17 cellular contexts compared by ENCODE assay signal in the genomic region with DNA sequence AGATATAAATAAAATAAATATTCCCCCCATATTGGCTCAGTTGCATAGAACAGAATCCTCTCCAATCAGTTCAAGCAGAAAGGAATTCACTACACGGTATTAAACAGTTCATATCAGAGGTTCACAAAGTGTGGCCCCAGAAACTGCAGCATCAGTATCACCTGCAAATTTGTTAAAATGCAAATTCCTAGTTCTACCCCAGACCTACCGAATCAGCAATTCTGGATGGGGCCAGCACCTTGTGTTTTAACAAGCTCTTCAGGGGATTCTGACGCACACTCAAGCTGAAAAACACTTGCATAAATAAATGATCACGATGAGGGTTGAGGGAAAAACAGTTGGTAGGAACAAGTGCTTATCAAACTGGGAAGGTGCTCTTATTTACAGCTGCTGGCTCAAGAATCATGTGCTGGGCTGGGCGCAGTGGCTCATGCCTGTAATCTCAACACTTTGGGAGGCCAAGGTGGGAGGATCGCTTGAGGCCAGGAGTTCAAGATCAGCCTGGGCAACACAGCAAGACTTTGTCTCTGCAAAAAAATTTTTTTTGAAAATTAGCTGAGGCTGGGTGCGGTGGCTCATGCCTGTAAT. TPM values are rescaled to one million over a fixed set of nuclear protein-coding genes. Genes with fewer than 3 reads are reported as not detected.
DNase-seq lines count a peak whose midpoint lies in the region; ATAC-seq, FAIRE-seq and TF ChIP-seq lines count a peak whose summit lies in the region.
"Had no signal": no experiment of that assay in that cellular context is flagged by ENCODE, and none has a peak within 500 bp of the region (broad histone marks: within the 10 kb centered on the region; RNA-seq: fewer than 3 reads in every experiment).

No MANE protein-coding gene starts in this region.

- no peaks in the 10 kb centered on the region for H3K9me3 Mint-ChIP-seq in WTC11
- H3K9me3 Mint-ChIP-seq: CD8-positive, alpha-beta memory T cell had no signal

- POLR2A ChIA-PET in WTC11 (lab: Charles Lee) = no interaction called here

- H3K27me3 Mint-ChIP-seq in WTC11 (ENCODE audit: low read depth) = no peaks in the 10 kb centered on the region

- H3K4me2 ChIP-seq in KMS-11 = peak overlapping the region; percentile 48
- H3K4me2 ChIP-seq: BLaER1 had no signal

- peaks cover 22% of the 10 kb centered on the region for H3K4me1 Mint-ChIP-seq in WTC11

- 0 out of 2 replicates have a peak overlapping the region, but pooled peaks have one; percentile 6 for H3K9ac ChIP-seq in KMS-11
- H3K9ac ChIP-seq: BLaER1, GM23248 had no signal

- H3K9me3 ChIP-seq in pancreas = no peaks in the 10 kb centered on the region
- H3K9me3 ChIP-seq: BLaER1, Caco-2 had no signal

- H3K4me1 ChIP-seq in KMS-11 (ENCODE audit: low read depth, poor library complexity, severe bottlenecking) = peaks cover 54% of the 10 kb centered on the region
- H3K4me1 ChIP-seq in pancreas = peaks cover 0 to 12% (median 11%) of the 10 kb centered on the region in 3 donors

- no peak overlapping the region for H2AFZ ChIP-seq in KMS-11 (ENCODE audit: low read depth)
- H2AFZ ChIP-seq: GM23248 had no signal

- H3K4me3 Mint-ChIP-seq in WTC11 = no peak overlapping the region

- FAIRE-seq in pancreas (lab: Jason Lieb, UNC) = no peak

- 0 out of 2 replicates have a peak, but pooled peaks cover 9% of the 10 kb centered on the region for H4K20me1 ChIP-seq in KMS-11 (ENCODE audit: insufficient read depth)

- H3K27me3 ChIP-seq in KMS-11 (ENCODE audit: insufficient read depth, low read depth) = no peaks in the 10 kb centered on the region
- H3K27me3 ChIP-seq in pancreas = no peaks in the 10 kb centered on the region
- H3K27me3 ChIP-seq: BLaER1 had no signal

- no peak for ATAC-seq in WTC11
- ATAC-seq in pancreas = peak in 3 of 4 donors; percentile 23 to 59 (median 53)
- ATAC-seq in GM18502 (IDR thresholded peaks at IDR 0.05; ENCODE audit: poor library complexity, unreplicated experiment) = no peak

- no peaks in the 10 kb centered on the region for H3K36me3 ChIP-seq in KMS-11 (ENCODE audit: insufficient read depth)
- no peaks in the 10 kb centered on the region for H3K36me3 ChIP-seq in pancreas

- no peak overlapping the region for H3K4me3 ChIP-seq in KMS-11 (IDR thresholded peaks at IDR 0.05; ENCODE audit: insufficient read depth, low read depth, low read length)
- H3K4me3 ChIP-seq in pancreas = no peak overlapping the region
- H3K4me3 ChIP-seq: BLaER1, GM23248 had no signal

- WGBS in pancreas, 2 donors = 45 to 48% methylated on average over 7 of the region's 7 CpGs

- intact Hi-C loops in pancreas (cut with DNase I) = no loop called here

- peak overlapping the region; percentile 55 for H3K27ac Mint-ChIP-seq in WTC11

- H3K27ac ChIP-seq in KMS-11 = peak overlapping the region; percentile 44; the same call in 1 of the 2 replicates
- H3K27ac ChIP-seq in pancreas = no peak overlapping the region
- H3K27ac ChIP-seq: 22Rv1, BLaER1, GM23248 had no signal

- TF ChIP-seq CTCF in KMS-11 (conservative IDR thresholded peaks at IDR 0.05; ENCODE audit: low read depth, low read length) (no peak), WTC11 (IDR thresholded peaks at IDR 0.05) (no peak), pancreas (IDR thresholded peaks at IDR 0.05) (no peak)

- DNase-seq in NCI-H526 (lab: John Stamatoyannopoulos, UW) = peak; percentile 24 to 56
- no peak for DNase-seq in NCI-H526 treated with DMSO at 0.1 percent for 48 hours (lab: John Stamatoyannopoulos, UW)
- no peak for DNase-seq in WTC11 (ENCODE audit: low spot score)
- no peak for DNase-seq in pancreas
- DNase-seq in anterior cingulate cortex (lab: John Stamatoyannopoulos, UW) = no peak
- no peak for DNase-seq in kidney glomerular epithelial cell (lab: John Stamatoyannopoulos, UW)
- DNase-seq: AML-193; Caco-2; CD8-positive, alpha-beta memory T cell; DND-41; GF-D8; GM23248; H7 had no signal

- CTCF ChIA-PET in WTC11 (lab: Charles Lee) = interaction anchor here (0.7 kb wide), 2 partner anchors 68 to 93 kb away, joined by 3 to 4 read pairs; no protein-coding TSS in a partner anchor

- H3K36me3 Mint-ChIP-seq in WTC11 = peaks cover 9% of the 10 kb centered on the region

- H3K79me2 ChIP-seq in KMS-11 (ENCODE audit: insufficient read depth, low read depth) = peaks cover 93% of the 10 kb centered on the region

TF ChIP-seq in WTC11, 78 proteins besides CTCF, POLR2A, EP300 and RAD21:
- TF ChIP-seq, protein P1, sequence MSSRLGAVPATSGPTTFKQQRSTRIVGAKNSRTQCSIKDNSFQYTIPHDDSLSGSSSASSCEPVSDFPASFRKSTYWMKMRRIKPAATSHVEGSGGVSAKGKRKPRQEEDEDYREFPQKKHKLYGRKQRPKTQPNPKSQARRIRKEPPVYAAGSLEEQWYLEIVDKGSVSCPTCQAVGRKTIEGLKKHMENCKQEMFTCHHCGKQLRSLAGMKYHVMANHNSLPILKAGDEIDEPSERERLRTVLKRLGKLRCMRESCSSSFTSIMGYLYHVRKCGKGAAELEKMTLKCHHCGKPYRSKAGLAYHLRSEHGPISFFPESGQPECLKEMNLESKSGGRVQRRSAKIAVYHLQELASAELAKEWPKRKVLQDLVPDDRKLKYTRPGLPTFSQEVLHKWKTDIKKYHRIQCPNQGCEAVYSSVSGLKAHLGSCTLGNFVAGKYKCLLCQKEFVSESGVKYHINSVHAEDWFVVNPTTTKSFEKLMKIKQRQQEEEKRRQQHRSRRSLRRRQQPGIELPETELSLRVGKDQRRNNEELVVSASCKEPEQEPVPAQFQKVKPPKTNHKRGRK (CRISPR knock-in tag; IDR thresholded peaks at IDR 0.05; ENCODE audit: borderline replicate concordance) = no peak
- TF ChIP-seq MYBL2 (CRISPR knock-in tag; IDR thresholded peaks at IDR 0.05) = no peak
- TF ChIP-seq, protein P2, sequence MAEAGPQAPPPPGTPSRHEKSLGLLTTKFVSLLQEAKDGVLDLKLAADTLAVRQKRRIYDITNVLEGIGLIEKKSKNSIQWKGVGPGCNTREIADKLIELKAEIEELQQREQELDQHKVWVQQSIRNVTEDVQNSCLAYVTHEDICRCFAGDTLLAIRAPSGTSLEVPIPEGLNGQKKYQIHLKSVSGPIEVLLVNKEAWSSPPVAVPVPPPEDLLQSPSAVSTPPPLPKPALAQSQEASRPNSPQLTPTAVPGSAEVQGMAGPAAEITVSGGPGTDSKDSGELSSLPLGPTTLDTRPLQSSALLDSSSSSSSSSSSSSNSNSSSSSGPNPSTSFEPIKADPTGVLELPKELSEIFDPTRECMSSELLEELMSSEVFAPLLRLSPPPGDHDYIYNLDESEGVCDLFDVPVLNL (CRISPR knock-in tag; IDR thresholded peaks at IDR 0.05; ENCODE audit: borderline replicate concordance, low read depth) = no peak
- TF ChIP-seq, protein P3, sequence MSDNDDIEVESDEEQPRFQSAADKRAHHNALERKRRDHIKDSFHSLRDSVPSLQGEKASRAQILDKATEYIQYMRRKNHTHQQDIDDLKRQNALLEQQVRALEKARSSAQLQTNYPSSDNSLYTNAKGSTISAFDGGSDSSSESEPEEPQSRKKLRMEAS (CRISPR knock-in tag; IDR thresholded peaks at IDR 0.05) = no peak
- TF ChIP-seq, protein P4, sequence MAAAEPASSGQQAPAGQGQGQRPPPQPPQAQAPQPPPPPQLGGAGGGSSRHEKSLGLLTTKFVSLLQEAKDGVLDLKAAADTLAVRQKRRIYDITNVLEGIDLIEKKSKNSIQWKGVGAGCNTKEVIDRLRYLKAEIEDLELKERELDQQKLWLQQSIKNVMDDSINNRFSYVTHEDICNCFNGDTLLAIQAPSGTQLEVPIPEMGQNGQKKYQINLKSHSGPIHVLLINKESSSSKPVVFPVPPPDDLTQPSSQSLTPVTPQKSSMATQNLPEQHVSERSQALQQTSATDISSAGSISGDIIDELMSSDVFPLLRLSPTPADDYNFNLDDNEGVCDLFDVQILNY (CRISPR knock-in tag; IDR thresholded peaks at IDR 0.05) = no peak
- TF ChIP-seq, protein P5, sequence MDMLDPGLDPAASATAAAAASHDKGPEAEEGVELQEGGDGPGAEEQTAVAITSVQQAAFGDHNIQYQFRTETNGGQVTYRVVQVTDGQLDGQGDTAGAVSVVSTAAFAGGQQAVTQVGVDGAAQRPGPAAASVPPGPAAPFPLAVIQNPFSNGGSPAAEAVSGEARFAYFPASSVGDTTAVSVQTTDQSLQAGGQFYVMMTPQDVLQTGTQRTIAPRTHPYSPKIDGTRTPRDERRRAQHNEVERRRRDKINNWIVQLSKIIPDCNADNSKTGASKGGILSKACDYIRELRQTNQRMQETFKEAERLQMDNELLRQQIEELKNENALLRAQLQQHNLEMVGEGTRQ (CRISPR knock-in tag; IDR thresholded peaks at IDR 0.05) = no peak
- TF ChIP-seq, protein P6, sequence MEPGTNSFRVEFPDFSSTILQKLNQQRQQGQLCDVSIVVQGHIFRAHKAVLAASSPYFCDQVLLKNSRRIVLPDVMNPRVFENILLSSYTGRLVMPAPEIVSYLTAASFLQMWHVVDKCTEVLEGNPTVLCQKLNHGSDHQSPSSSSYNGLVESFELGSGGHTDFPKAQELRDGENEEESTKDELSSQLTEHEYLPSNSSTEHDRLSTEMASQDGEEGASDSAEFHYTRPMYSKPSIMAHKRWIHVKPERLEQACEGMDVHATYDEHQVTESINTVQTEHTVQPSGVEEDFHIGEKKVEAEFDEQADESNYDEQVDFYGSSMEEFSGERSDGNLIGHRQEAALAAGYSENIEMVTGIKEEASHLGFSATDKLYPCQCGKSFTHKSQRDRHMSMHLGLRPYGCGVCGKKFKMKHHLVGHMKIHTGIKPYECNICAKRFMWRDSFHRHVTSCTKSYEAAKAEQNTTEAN (CRISPR knock-in tag; IDR thresholded peaks at IDR 0.05) = no peak

RNA-seq across cellular contexts. Expression of a gene that starts 6.4 kb away (rescaled TPM):
- total RNA-seq in WTC11 (2021) (103 to 123 TPM (median 107 TPM) in 3 replicates), pancreas (10 to 100 TPM; 21.2 to 30.7 (median 26.7) TPM)
- polyA plus RNA-seq in pancreas = 10 to 100 TPM; 33.1 to 34.3 TPM

RNA-seq across cellular contexts. Expression of a gene that starts 19.9 kb away (rescaled TPM):
- total RNA-seq in WTC11 (2021) = 46.6 to 53.6 TPM (median 49.1 TPM) in 3 replicates
- total RNA-seq in pancreas = 10 to 100 TPM; 24.1 to 34.7 (median 31.3) TPM
- polyA plus RNA-seq in pancreas = 10 to 100 TPM; 69.9 to 98.1 TPM

RNA-seq across cellular contexts. Expression of a gene that starts 20.2 kb away (rescaled TPM):
- total RNA-seq in WTC11 (2021) (72.5 to 75.3 TPM (median 74.7 TPM) in 3 replicates), pancreas (10 to 100 TPM; 34.3 to 48.6 (median 39.5) TPM)
- 10 to 100 TPM; 38.8 to 60.2 TPM for polyA plus RNA-seq in pancreas

RNA-seq across cellular contexts. Expression of a gene that starts 27.3 kb away (rescaled TPM):
- total RNA-seq in WTC11 (2021) (51.5 to 60.4 TPM (median 59.3 TPM) in 3 replicates), pancreas (10 to 100 TPM; 24.8 to 38.0 (median 32.0) TPM)
- polyA plus RNA-seq in pancreas = 10 to 100 TPM; 57.3 to 71.8 TPM

RNA-seq across cellular contexts. Expression of a gene that starts 30.3 kb away (rescaled TPM):
- total RNA-seq in WTC11 (2021) (23.6 to 27.4 TPM (median 24.5 TPM) in 3 replicates), pancreas (10 to 100 TPM in 1 of 6 donors, 1 to 10 TPM in 5; 3.7 to 10.4 (median 7.6) TPM)
- polyA plus RNA-seq in pancreas = 10 to 100 TPM; 30.1 to 34.4 TPM

Comparison
In these comparisons a context has a peak if more than half of its experiments do, and no peak if none do; other contexts are left out.
1. DNase-seq: peak in NCI-H526 (2 of 2); none in NCI-H526 treated with DMSO at 0.1 percent for 48 hours (single experiment), WTC11 (single experiment), pancreas (0 of 6), anterior cingulate cortex (0 of 58) and kidney glomerular epithelial cell (single experiment).
2. ATAC-seq: peak in pancreas (3 of 4); none in WTC11 (single experiment) and GM18502 (single experiment).